In the genomic region with DNA sequence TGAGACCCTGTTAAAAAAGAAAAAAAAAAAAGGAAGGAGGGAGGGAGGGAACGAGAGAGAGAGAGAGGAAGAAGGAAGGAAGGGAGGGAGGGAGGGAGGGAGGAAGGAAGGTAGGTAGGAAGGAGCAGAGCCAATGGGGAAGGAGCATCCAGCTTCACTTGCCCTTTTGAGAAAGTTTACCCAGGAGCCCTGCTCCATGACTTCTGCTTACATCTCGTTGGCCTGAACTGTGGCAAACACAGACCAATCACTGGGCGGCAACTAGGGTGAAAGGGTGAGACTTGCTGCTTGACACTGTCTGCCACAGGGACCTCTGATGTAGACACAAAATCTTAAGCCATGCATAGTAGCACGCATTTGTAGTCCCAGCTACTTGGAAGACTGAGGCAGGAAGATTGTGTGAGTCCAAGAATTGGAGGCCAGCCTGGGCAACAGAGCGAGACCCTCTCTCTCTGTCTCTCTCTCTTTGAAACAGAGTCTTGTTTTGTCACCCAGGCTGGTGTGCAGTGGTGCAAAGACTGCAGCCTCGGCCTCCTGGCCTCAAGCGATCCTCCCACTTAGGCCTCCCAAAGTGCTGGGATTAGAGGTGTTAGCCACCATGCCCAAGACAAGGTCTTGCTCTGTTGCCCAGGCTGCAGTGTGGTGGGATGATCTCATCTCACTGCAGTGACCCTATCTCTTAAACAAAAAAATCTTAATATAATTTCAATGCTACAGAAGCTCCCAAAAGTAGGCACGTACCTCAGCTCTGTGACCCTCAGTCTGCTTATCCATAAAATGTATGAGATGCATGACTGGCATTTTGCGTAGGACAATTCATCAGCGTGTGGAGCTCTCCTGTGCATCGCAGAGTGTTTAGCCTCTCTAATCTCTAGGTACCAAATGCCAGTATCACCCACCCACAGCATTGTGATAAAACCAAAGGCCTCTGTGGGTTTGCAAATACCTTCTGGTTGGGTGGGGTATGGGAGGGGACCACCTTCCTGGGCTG, we compare ENCODE assay signal across 23 cellular contexts. TPM values are rescaled to one million over a fixed set of nuclear protein-coding genes. Genes with fewer than 3 reads are reported as not detected.
DNase-seq lines count a peak whose midpoint lies in the region; ATAC-seq, FAIRE-seq and TF ChIP-seq lines count a peak whose summit lies in the region.
"Had no signal": no experiment of that assay in that cellular context is flagged by ENCODE, and none has a peak within 500 bp of the region (broad histone marks: within the 10 kb centered on the region; RNA-seq: fewer than 3 reads in every experiment).

No MANE protein-coding gene starts in this region.

- peaks cover 6% of the 10 kb centered on the region for H3K27me3 Mint-ChIP-seq in GM23338 (ENCODE audit: insufficient read depth, low read depth, poor library complexity)
- H3K27me3 Mint-ChIP-seq in WTC11 (ENCODE audit: low read depth): peaks cover 3% of the 10 kb centered on the region; the same call in 1 of the 2 replicates

- ATAC-seq in GM23338 (peak; percentile 54), WTC11 (peak; percentile 53)
- ATAC-seq: GM12878, T-cell had no signal

- H3K4me3 Mint-ChIP-seq in GM23338 (no peak overlapping the region), WTC11 (no peak overlapping the region)
- H3K4me3 Mint-ChIP-seq: B cell, T-cell had no signal

- no peaks in the 10 kb centered on the region for H3K27me3 ChIP-seq in GM23338 (ENCODE audit: insufficient read depth)

- intact Hi-C loops in kidney (cut with DNase I) (no loop called here), OCI-LY7 (cut with micrococcal nuclease; ENCODE audit: unreplicated experiment) (no loop called here)

- H3K79me2 ChIP-seq in GM23338 (replicated peaks; ENCODE audit: insufficient read depth) (no peaks in the 10 kb centered on the region), OCI-LY7 (ENCODE audit: insufficient read depth, low read depth, low read length) (no peaks in the 10 kb centered on the region)

- H3K4me1 Mint-ChIP-seq in GM23338 (peaks cover 8% of the 10 kb centered on the region), WTC11 (peaks cover 8% of the 10 kb centered on the region)
- H3K4me1 Mint-ChIP-seq: B cell, T-cell had no signal

- H3K36me3 ChIP-seq in GM23338 (ENCODE audit: insufficient read depth): no peaks in the 10 kb centered on the region
- no peaks in the 10 kb centered on the region for H3K36me3 ChIP-seq in kidney (ENCODE audit: control insufficient read depth in 1 of 2, insufficient read depth in 2 of 2, low read length in 2 of 2)
- no peaks in the 10 kb centered on the region for H3K36me3 ChIP-seq in OCI-LY7 (ENCODE audit: insufficient read depth, low read length)

- BruUV-seq in OCI-LY7 (replicated peaks; lab: Mats Ljungman, UMichigan): no TSS peak

- POLR2A ChIA-PET in WTC11 (lab: Charles Lee): no interaction called here
- POLR2A ChIA-PET in OCI-LY7 (lab: Charles Lee): no interaction called here
- POLR2A ChIA-PET in RWPE1 (lab: Yijun Ruan, JAX; ENCODE audit: low non-redundant PET): interaction anchor here (1.0 kb wide), 1 partner anchor 11 kb away, joined by 6 read pairs; no protein-coding TSS in a partner anchor

- CTCF ChIA-PET in WTC11 (lab: Charles Lee): interaction anchor here (0.8 to 2.8 kb wide), 2 partner anchors 21 to 30 kb away, joined by 3 to 7 read pairs; partner anchors contain the start of genes RETREG3 and TUBG1
- CTCF ChIA-PET in OCI-LY7 (lab: Charles Lee; ENCODE audit: unreplicated experiment): interaction anchor here (1.1 kb wide), 1 partner anchor 18 kb away, joined by 3 read pairs; no protein-coding TSS in a partner anchor
- CTCF ChIA-PET in RWPE1 (lab: Yijun Ruan, JAX): interaction anchor here (0.7 kb wide), 1 partner anchor 18 kb away, joined by 4 read pairs; no protein-coding TSS in a partner anchor

- H3K27ac ChIP-seq in GM23338 (ENCODE audit: low read depth) (no peak overlapping the region), kidney (ENCODE audit: low read depth in 2 of 2, low read length in 2 of 2) (no peak overlapping the region), OCI-LY7 (ENCODE audit: low read depth, low read length, poor library complexity, severe bottlenecking) (no peak overlapping the region), RWPE1 (no peak overlapping the region)
- H3K27ac ChIP-seq: SK-N-MC had no signal

- H3K4me2 ChIP-seq in GM23338 (no peak overlapping the region), OCI-LY7 (ENCODE audit: low read length) (no peak overlapping the region)

- H3F3A ChIP-seq in GM23338 (replicated peaks; ENCODE audit: low read depth): no peaks in the 10 kb centered on the region

- no peaks in the 10 kb centered on the region for H3K36me3 Mint-ChIP-seq in GM23338 (ENCODE audit: low read depth)
- no peaks in the 10 kb centered on the region for H3K36me3 Mint-ChIP-seq in WTC11
- H3K36me3 Mint-ChIP-seq: CD4-positive, CD25-positive, alpha-beta regulatory T cell; T-cell had no signal

- H3K9me3 ChIP-seq in kidney (ENCODE audit: control insufficient read depth in 1 of 2, low read length in 2 of 2) (no peaks in the 10 kb centered on the region), OCI-LY7 (ENCODE audit: low read length) (no peaks in the 10 kb centered on the region)

- H3K9me2 ChIP-seq in GM23338 (ENCODE audit: insufficient read depth): no peaks in the 10 kb centered on the region
- H3K9me2 ChIP-seq in OCI-LY7 (ENCODE audit: insufficient read depth, low read length): no peaks in the 10 kb centered on the region

- TF ChIP-seq CTCF in GM23338 (conservative IDR thresholded peaks at IDR 0.05; ENCODE audit: low read depth in 2 of 2): no peak
- no peak for TF ChIP-seq CTCF in WTC11 (IDR thresholded peaks at IDR 0.05)
- TF ChIP-seq CTCF in kidney (IDR thresholded peaks at IDR 0.05; ENCODE audit: borderline replicate concordance, extremely low read depth, insufficient read depth): no peak
- no peak for TF ChIP-seq CTCF in OCI-LY7 (conservative IDR thresholded peaks at IDR 0.05; ENCODE audit: low read length)
- no peak for TF ChIP-seq CTCF in RWPE1 (conservative IDR thresholded peaks at IDR 0.05; ENCODE audit: low read depth)

- H3K9me3 Mint-ChIP-seq in GM23338: no peaks in the 10 kb centered on the region
- no peaks in the 10 kb centered on the region for H3K9me3 Mint-ChIP-seq in WTC11
- H3K9me3 Mint-ChIP-seq: T-cell had no signal

- no peak for FAIRE-seq in kidney (lab: Jason Lieb, UNC)
- FAIRE-seq: GM12878, GM19239 had no signal

- DNase-seq in GM23338 (ENCODE audit: low spot score): no peak
- peak; percentile 52 for DNase-seq in MV-4-11 (lab: John Stamatoyannopoulos, UW)
- DNase-seq in WTC11 (ENCODE audit: low spot score): no peak
- peak; percentile 19 for DNase-seq in kidney
- no peak for DNase-seq in OCI-LY7 (ENCODE audit: low spot score)
- no peak for DNase-seq in RWPE1 (ENCODE audit: low spot score)
- DNase-seq in 8988T: no peak
- DNase-seq: CD4-positive, CD25-positive, alpha-beta regulatory T cell; COR-L47; DMS153; GF-D8; GOT3; KG1; NCI-H1048; NCI-H1436 treated with DMSO at 0.1 percent for 48 hours; NCI-H2029; NCI-H2171; NCI-H526; T-cell had no signal

- no peak overlapping the region for H3K9ac ChIP-seq in kidney (ENCODE audit: low read length in 2 of 2)

- H3K4me3 ChIP-seq in GM23338 (no peak overlapping the region), kidney (ENCODE audit: low read length in 2 of 2) (no peak overlapping the region), OCI-LY7 (ENCODE audit: low read depth, low read length, poor library complexity, severe bottlenecking) (no peak overlapping the region)
- H3K4me3 ChIP-seq: GM12878, SK-N-MC had no signal

- H4K20me1 ChIP-seq in GM23338 (replicated peaks; ENCODE audit: insufficient read depth) (no peaks in the 10 kb centered on the region), OCI-LY7 (ENCODE audit: insufficient read depth, low read length) (no peaks in the 10 kb centered on the region)

- no peak overlapping the region for H2AFZ ChIP-seq in GM23338
- no peak overlapping the region for H2AFZ ChIP-seq in OCI-LY7 (ENCODE audit: low read length)

- H3K27ac Mint-ChIP-seq in GM23338 (no peak overlapping the region), WTC11 (no peak overlapping the region)
- H3K27ac Mint-ChIP-seq: B cell; CD4-positive, CD25-positive, alpha-beta regulatory T cell; T-cell had no signal

- peaks cover 5% of the 10 kb centered on the region; the same call in 1 of the 2 replicates for H3K4me1 ChIP-seq in GM23338 (ENCODE audit: insufficient read depth)
- H3K4me1 ChIP-seq in kidney (ENCODE audit: control insufficient read depth in 1 of 2, insufficient read depth in 1 of 2, low read depth in 1 of 2, low read length in 2 of 2): no peaks in the 10 kb centered on the region
- H3K4me1 ChIP-seq in OCI-LY7 (ENCODE audit: insufficient read depth, low read length, poor library complexity, severe bottlenecking): peaks cover 7% of the 10 kb centered on the region

RNA-seq across cellular contexts. Expression of gene TUBG2, which starts 19.3 kb away (rescaled TPM):
- 15.3 and 18.2 TPM in 2 replicates for total RNA-seq in GM23338 (2014; rRNA removed; shearing (Covaris generic))
- polyA plus RNA-seq in GM23338 (2016; fragmentation: Nextera tagmentation; extraction: Ambion mirVana): 16.5 and 19.0 TPM in 2 replicates
- total RNA-seq in WTC11 (2021): 22.1 to 26.7 TPM (median 22.2 TPM) in 3 replicates
- 19.9 TPM for total RNA-seq in kidney
- 39.9 TPM for polyA plus RNA-seq in kidney (ENCODE audit: insufficient read depth, low read depth, low replicate concordance)
- total RNA-seq in OCI-LY7 (2014; rRNA removed; shearing (Covaris generic)): 5.5 and 10.4 TPM in 2 replicates
- 22.5 and 23.4 TPM in 2 replicates for total RNA-seq in OCI-LY7 (2022)

RNA-seq across cellular contexts. Expression of gene TUBG1, which starts 30.3 kb away (rescaled TPM):
- total RNA-seq in GM23338 (2014; rRNA removed; shearing (Covaris generic)): 82.8 and 101 TPM in 2 replicates
- polyA plus RNA-seq in GM23338 (2016; fragmentation: Nextera tagmentation; extraction: Ambion mirVana) (110 and 117 TPM in 2 replicates), kidney (ENCODE audit: insufficient read depth, low read depth, low replicate concordance) (61.9 TPM)
- total RNA-seq in WTC11 (2021) (130 to 141 TPM (median 140 TPM) in 3 replicates), kidney (33.7 TPM), OCI-LY7 (2022) (112 and 114 TPM in 2 replicates)
- total RNA-seq in OCI-LY7 (2014; rRNA removed; shearing (Covaris generic)): 93.7 and 113 TPM in 2 replicates

RNA-seq across cellular contexts. Expression of gene RETREG3, which starts 30.6 kb away (rescaled TPM):
- total RNA-seq in GM23338 (2014; rRNA removed; shearing (Covaris generic)): 35.4 and 38.2 TPM in 2 replicates
- 8.0 and 10.5 TPM in 2 replicates for polyA plus RNA-seq in GM23338 (2016; fragmentation: Nextera tagmentation; extraction: Ambion mirVana)
- 39.8 to 43.2 TPM (median 40.4 TPM) in 3 replicates for total RNA-seq in WTC11 (2021)
- 69.5 TPM for total RNA-seq in kidney
- polyA plus RNA-seq in kidney (ENCODE audit: insufficient read depth, low read depth, low replicate concordance): 22.6 TPM
- 33.5 and 34.1 TPM in 2 replicates for total RNA-seq in OCI-LY7 (2014; rRNA removed; shearing (Covaris generic))
- total RNA-seq in OCI-LY7 (2022): 50.5 and 54.5 TPM in 2 replicates

RNA-seq across cellular contexts. Expression of gene PLEKHH3, which starts 37.0 kb away (rescaled TPM):
- 24.2 and 24.8 TPM in 2 replicates for total RNA-seq in GM23338 (2014; rRNA removed; shearing (Covaris generic))
- polyA plus RNA-seq in GM23338 (2016; fragmentation: Nextera tagmentation; extraction: Ambion mirVana) (10.9 and 13.8 TPM in 2 replicates), kidney (ENCODE audit: insufficient read depth, low read depth, low replicate concordance) (23.2 TPM)
- total RNA-seq in WTC11 (2021) (33.0 to 40.2 TPM (median 35.6 TPM) in 3 replicates), kidney (21.2 TPM), OCI-LY7 (2022) (42.9 and 47.5 TPM in 2 replicates)
- 17.0 and 24.4 TPM in 2 replicates for total RNA-seq in OCI-LY7 (2014; rRNA removed; shearing (Covaris generic))

RNA-seq across cellular contexts. Expression of gene CCR10, which starts 41.9 kb away (rescaled TPM):
- total RNA-seq in GM23338 (2014; rRNA removed; shearing (Covaris generic)): 1.1 and 1.7 TPM in 2 replicates
- 2.7 and 3.0 TPM in 2 replicates for polyA plus RNA-seq in GM23338 (2016; fragmentation: Nextera tagmentation; extraction: Ambion mirVana)
- total RNA-seq in WTC11 (2021): 3.7 to 4.4 TPM (median 4.2 TPM) in 3 replicates
- 1.4 TPM for total RNA-seq in kidney
- 1.7 TPM for polyA plus RNA-seq in kidney (ENCODE audit: insufficient read depth, low read depth, low replicate concordance)
- total RNA-seq in OCI-LY7 (2014; rRNA removed; shearing (Covaris generic)): 0.82 and 1.0 TPM in 2 replicates
- total RNA-seq in OCI-LY7 (2022): 2.0 and 3.3 TPM in 2 replicates

Comparison
In these comparisons a context has a peak if more than half of its experiments do, and no peak if none do; other contexts are left out.
1. DNase-seq: peak in MV-4-11 (single experiment) and kidney (single experiment); none in GM23338 (single experiment), WTC11 (single experiment), OCI-LY7 (single experiment), RWPE1 (single experiment) and 8988T (single experiment).